11 cellular contexts compared by ENCODE assay signal in the genomic region with DNA sequence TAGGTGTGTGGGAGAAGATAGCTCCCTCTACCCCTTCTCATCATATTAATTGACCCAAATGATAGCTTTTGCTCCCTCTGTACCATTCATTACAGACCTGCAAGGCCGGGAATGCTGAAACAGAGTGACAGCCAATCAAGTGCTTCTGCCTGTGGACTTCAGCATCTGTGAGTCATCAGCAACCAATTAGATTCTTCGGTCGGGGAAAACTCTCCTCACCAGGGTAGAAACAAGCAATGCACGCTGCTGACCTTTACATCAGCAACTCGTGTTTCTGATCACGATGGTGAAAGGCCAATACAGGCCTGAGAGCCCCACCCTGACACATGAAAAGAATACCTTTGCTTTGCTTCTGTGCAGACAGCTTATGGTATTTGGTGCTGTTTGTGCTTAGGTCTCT.
DNase-seq lines count a peak whose midpoint lies in the region; ATAC-seq, FAIRE-seq and TF ChIP-seq lines count a peak whose summit lies in the region.
"Had no signal": no experiment of that assay in that cellular context is flagged by ENCODE, and none has a peak within 500 bp of the region (broad histone marks: within the 10 kb centered on the region; RNA-seq: fewer than 3 reads in every experiment).

No MANE protein-coding gene starts in this region.

- no peak for FAIRE-seq in pancreas (lab: Jason Lieb, UNC)

- H3K36me3 ChIP-seq in pancreas: no peaks in the 10 kb centered on the region
- H3K36me3 ChIP-seq: suprapubic skin had no signal

- CTCF ChIA-PET in GM10248 (lab: Yijun Ruan, JAX): no interaction called here

- POLR2A ChIA-PET in GM10248 (lab: Yijun Ruan, JAX): no interaction called here

- H3K4me3 ChIP-seq in fibroblast of the aortic adventitia (ENCODE audit: low read depth, low read length): no peak overlapping the region
- H3K4me3 ChIP-seq in pancreas: no peak overlapping the region
- H3K4me3 ChIP-seq: suprapubic skin had no signal

- no peak overlapping the region for H3K27ac ChIP-seq in pancreas
- H3K27ac ChIP-seq: suprapubic skin had no signal

- 8 to 21% methylated on average over 6 of the region's 6 CpGs for WGBS in pancreas, 2 donors

- TF ChIP-seq CTCF in fibroblast of the aortic adventitia (IDR thresholded peaks at IDR 0.05; ENCODE audit: insufficient read depth, low read length) (no peak), pancreas (IDR thresholded peaks at IDR 0.05) (no peak), GM10248 (IDR thresholded peaks at IDR 0.05; ENCODE audit: control extremely low read depth, extremely low read depth, low read depth, missing control alignments) (no peak)

- H3K9me3 ChIP-seq in pancreas: no peaks in the 10 kb centered on the region
- H3K9me3 ChIP-seq: suprapubic skin had no signal

- DNase-seq in EH (ENCODE audit: low read depth) (peak; percentile 43), NCI-H69 (lab: John Stamatoyannopoulos, UW) (peak; percentile 83), fibroblast of the aortic adventitia (ENCODE audit: low read depth) (peak; percentile 25), pancreas (no peak), GM10248 (ENCODE audit: extremely low spot score) (no peak), GM19238 (ENCODE audit: insufficient read length, low spot score) (no peak), NOMO-1 treated with dmso at 0.1 percent for 144 hours (lab: John Stamatoyannopoulos, UW; ENCODE audit: unreplicated experiment) (no peak), HUDEP-2 (lab: John Stamatoyannopoulos, UW; ENCODE audit: unreplicated experiment in 76 of 76) (no peak)
- DNase-seq: activated naive CD8-positive, alpha-beta T cell treated with anti-CD3 and anti-CD28 coated beads, Interleukin-2, amount 10 ng/mL, durations not matched to agents 7 days and 5 days; NCI-H748 treated with DMSO at 0.1 percent for 48 hours had no signal

- H3K4me1 ChIP-seq in pancreas: no peaks in the 10 kb centered on the region
- H3K4me1 ChIP-seq: suprapubic skin had no signal

- peak in 3 of 4 donors; percentile 44 to 79 (median 49) for ATAC-seq in pancreas

- H3K27me3 ChIP-seq in pancreas: peaks cover 0 to 8% (median 0%) of the 10 kb centered on the region in 4 donors
- H3K27me3 ChIP-seq: suprapubic skin had no signal

- intact Hi-C loops in pancreas (cut with DNase I): no loop called here

Comparison
In these comparisons a context has a peak if more than half of its experiments do, and no peak if none do; other contexts are left out.
1. DNase-seq: peak in EH (single experiment), NCI-H69 (single experiment) and fibroblast of the aortic adventitia (single experiment); none in pancreas (0 of 6), GM10248 (single experiment), GM19238 (single experiment), NOMO-1 treated with dmso at 0.1 percent for 144 hours (single experiment) and HUDEP-2 (0 of 76).